Comparison of ENCODE assay signal across 1 cellular context in the genomic region with DNA sequence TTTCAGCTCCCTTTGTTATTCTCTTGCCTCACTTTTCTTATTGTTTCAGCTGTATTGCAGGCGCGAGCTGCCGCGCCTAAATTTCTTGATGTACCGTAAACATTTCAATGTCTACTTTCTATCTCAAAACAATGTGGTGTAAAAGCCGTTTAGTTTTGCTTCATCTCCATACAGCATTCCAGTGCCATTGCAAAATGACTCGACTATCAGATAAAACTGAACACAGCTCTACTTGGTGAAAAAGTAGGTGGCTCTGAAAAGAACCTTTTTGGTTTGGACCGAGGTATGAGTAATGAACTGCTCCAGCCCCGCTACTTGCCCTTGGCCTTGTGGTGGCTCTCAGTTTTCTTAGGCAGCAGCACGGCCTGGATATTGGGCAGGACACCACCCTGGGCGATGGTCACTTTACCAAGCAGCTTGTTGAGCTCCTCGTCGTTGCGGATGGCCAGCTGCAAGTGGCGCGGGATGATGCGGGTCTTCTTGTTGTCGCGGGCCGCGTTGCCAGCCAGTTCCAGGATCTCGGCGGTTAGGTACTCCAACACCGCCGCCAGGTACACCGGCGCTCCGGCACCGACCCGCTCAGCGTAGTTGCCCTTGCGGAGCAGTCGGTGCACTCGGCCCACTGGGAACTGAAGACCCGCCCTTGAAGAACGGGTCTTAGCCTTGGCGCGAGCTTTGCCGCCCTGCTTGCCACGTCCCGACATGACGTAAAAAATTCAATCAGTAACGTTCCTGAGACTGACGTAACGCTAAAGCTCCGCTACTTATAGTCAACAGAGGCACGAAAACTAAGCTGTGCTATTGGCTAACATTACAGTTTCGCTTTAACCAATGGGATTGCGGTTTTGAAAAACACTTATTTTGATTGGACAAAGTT.
TF ChIP-seq lines count a peak whose summit lies in the region.

No MANE protein-coding gene starts in this region.

TF ChIP-seq in HepG2, 621 proteins besides CTCF, POLR2A, EP300 and RAD21 (continued from another document and continues in another):
- TF ChIP-seq, protein P1, sequence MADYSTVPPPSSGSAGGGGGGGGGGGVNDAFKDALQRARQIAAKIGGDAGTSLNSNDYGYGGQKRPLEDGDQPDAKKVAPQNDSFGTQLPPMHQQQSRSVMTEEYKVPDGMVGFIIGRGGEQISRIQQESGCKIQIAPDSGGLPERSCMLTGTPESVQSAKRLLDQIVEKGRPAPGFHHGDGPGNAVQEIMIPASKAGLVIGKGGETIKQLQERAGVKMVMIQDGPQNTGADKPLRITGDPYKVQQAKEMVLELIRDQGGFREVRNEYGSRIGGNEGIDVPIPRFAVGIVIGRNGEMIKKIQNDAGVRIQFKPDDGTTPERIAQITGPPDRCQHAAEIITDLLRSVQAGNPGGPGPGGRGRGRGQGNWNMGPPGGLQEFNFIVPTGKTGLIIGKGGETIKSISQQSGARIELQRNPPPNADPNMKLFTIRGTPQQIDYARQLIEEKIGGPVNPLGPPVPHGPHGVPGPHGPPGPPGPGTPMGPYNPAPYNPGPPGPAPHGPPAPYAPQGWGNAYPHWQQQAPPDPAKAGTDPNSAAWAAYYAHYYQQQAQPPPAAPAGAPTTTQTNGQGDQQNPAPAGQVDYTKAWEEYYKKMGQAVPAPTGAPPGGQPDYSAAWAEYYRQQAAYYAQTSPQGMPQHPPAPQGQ (CRISPR knock-in tag; IDR thresholded peaks at IDR 0.05; ENCODE audit: borderline replicate concordance), result no peak
- peak; percentile 23; the same call in 1 of the 2 replicates for TF ChIP-seq TBX3 (IDR thresholded peaks at IDR 0.05; ENCODE audit: borderline replicate concordance)
- TF ChIP-seq, protein P2, sequence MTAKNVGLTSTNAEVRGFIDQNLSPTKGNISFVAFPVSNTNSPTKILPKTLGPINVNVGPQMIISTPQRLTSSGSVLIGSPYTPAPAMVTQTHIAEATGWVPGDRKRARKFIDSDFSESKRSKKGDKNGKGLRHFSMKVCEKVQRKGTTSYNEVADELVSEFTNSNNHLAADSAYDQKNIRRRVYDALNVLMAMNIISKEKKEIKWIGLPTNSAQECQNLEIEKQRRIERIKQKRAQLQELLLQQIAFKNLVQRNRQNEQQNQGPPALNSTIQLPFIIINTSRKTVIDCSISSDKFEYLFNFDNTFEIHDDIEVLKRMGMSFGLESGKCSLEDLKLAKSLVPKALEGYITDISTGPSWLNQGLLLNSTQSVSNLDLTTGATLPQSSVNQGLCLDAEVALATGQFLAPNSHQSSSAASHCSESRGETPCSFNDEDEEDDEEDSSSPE (CRISPR knock-in tag; IDR thresholded peaks at IDR 0.05), result peak; percentile 94
- no peak; the same call in 1 of the 2 replicates for TF ChIP-seq ZNF460 (CRISPR knock-in tag; IDR thresholded peaks at IDR 0.05; ENCODE audit: borderline replicate concordance)
- peak; percentile 70; the same call in 1 of the 2 replicates for TF ChIP-seq ZFX (CRISPR knock-in tag; IDR thresholded peaks at IDR 0.05; ENCODE audit: low read depth)
- peak; percentile 86 for TF ChIP-seq FOXC1 (CRISPR knock-in tag; IDR thresholded peaks at IDR 0.05; ENCODE audit: borderline replicate concordance)
- TF ChIP-seq ZNF672 (CRISPR knock-in tag; IDR thresholded peaks at IDR 0.05), result no peak
- TF ChIP-seq ZSCAN30 (CRISPR knock-in tag; IDR thresholded peaks at IDR 0.05), result 0 out of 2 replicates have a peak, but pooled peaks have one; percentile 34
- no peak for TF ChIP-seq IRX3 (CRISPR knock-in tag; IDR thresholded peaks at IDR 0.05; ENCODE audit: borderline replicate concordance, low read depth)
- TF ChIP-seq CEBPB (IDR thresholded peaks at IDR 0.05; ENCODE audit: borderline replicate concordance, low read depth, low read length), result peak; percentile 88
- TF ChIP-seq TBP (CRISPR knock-in tag; IDR thresholded peaks at IDR 0.05), result no peak
- no peak for TF ChIP-seq HOXA7 (CRISPR knock-in tag; IDR thresholded peaks at IDR 0.05)
- TF ChIP-seq ZNF75D (CRISPR knock-in tag; IDR thresholded peaks at IDR 0.05; ENCODE audit: borderline replicate concordance), result no peak
- TF ChIP-seq, protein P3, sequence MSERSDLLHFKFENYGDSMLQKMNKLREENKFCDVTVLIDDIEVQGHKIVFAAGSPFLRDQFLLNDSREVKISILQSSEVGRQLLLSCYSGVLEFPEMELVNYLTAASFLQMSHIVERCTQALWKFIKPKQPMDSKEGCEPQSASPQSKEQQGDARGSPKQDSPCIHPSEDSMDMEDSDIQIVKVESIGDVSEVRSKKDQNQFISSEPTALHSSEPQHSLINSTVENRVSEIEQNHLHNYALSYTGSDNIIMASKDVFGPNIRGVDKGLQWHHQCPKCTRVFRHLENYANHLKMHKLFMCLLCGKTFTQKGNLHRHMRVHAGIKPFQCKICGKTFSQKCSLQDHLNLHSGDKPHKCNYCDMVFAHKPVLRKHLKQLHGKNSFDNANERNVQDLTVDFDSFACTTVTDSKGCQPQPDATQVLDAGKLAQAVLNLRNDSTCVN (CRISPR knock-in tag; IDR thresholded peaks at IDR 0.05; ENCODE audit: borderline replicate concordance), result no peak
- TF ChIP-seq, protein P4, sequence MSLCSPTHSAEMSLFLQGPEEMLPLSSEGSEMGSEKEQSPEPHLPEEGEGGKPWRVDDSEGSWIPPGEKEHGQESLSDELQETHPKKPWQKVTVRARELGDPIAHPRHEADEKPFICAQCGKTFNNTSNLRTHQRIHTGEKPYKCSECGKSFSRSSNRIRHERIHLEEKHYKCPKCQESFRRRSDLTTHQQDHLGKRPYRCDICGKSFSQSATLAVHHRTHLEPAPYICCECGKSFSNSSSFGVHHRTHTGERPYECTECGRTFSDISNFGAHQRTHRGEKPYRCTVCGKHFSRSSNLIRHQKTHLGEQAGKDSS (CRISPR knock-in tag; IDR thresholded peaks at IDR 0.05; ENCODE audit: borderline replicate concordance, low read depth), result no peak
- TF ChIP-seq SNAPC2 (CRISPR knock-in tag; IDR thresholded peaks at IDR 0.05), result no peak
- TF ChIP-seq SMAD3 (CRISPR knock-in tag; IDR thresholded peaks at IDR 0.05), result peak; percentile 62
- no peak; the same call in 1 of the 2 replicates for TF ChIP-seq POLR2AphosphoS5 (IDR thresholded peaks at IDR 0.05; ENCODE audit: low read depth, low read length)
- TF ChIP-seq ZNF331 (CRISPR knock-in tag; IDR thresholded peaks at IDR 0.05), result no peak; the same call in 1 of the 2 replicates
- TF ChIP-seq ZNF160 (CRISPR knock-in tag; IDR thresholded peaks at IDR 0.05), result no peak; the same call in 1 of the 2 replicates
- peak; percentile 94 for TF ChIP-seq POGZ (CRISPR knock-in tag; IDR thresholded peaks at IDR 0.05)
- peak; percentile 65; the same call in 1 of the 2 replicates for TF ChIP-seq ZBTB7B (CRISPR knock-in tag; IDR thresholded peaks at IDR 0.05)
- no peak for TF ChIP-seq SIN3B (IDR thresholded peaks at IDR 0.05; ENCODE audit: low read length)
- TF ChIP-seq HNRNPK (IDR thresholded peaks at IDR 0.05; ENCODE audit: low read depth, low read length, poor library complexity, severe bottlenecking), result no peak
- TF ChIP-seq ARNTL (CRISPR knock-in tag; IDR thresholded peaks at IDR 0.05), result no peak
- TF ChIP-seq GATA4 (IDR thresholded peaks at IDR 0.05; ENCODE audit: borderline replicate concordance, low read depth), result no peak
- TF ChIP-seq, protein P5, sequence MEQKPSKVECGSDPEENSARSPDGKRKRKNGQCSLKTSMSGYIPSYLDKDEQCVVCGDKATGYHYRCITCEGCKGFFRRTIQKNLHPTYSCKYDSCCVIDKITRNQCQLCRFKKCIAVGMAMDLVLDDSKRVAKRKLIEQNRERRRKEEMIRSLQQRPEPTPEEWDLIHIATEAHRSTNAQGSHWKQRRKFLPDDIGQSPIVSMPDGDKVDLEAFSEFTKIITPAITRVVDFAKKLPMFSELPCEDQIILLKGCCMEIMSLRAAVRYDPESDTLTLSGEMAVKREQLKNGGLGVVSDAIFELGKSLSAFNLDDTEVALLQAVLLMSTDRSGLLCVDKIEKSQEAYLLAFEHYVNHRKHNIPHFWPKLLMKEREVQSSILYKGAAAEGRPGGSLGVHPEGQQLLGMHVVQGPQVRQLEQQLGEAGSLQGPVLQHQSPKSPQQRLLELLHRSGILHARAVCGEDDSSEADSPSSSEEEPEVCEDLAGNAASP (CRISPR knock-in tag; IDR thresholded peaks at IDR 0.05; ENCODE audit: borderline replicate concordance), result peak; percentile 69
- TF ChIP-seq ZNF30 (CRISPR knock-in tag; IDR thresholded peaks at IDR 0.05), result 0 out of 2 replicates have a peak, but pooled peaks have one; percentile 55
- TF ChIP-seq ZNF878 (CRISPR knock-in tag; IDR thresholded peaks at IDR 0.05), result peak; percentile 62; the same call in 1 of the 2 replicates
- TF ChIP-seq RFX1 (IDR thresholded peaks at IDR 0.05), result no peak
- TF ChIP-seq RELA (CRISPR knock-in tag; IDR thresholded peaks at IDR 0.05), result no peak
- no peak; the same call in 1 of the 2 replicates for TF ChIP-seq ZNF749 (CRISPR knock-in tag; IDR thresholded peaks at IDR 0.05; ENCODE audit: borderline replicate concordance)
- no peak for TF ChIP-seq SP1 (IDR thresholded peaks at IDR 0.05)
- TF ChIP-seq SP1 (CRISPR knock-in tag; IDR thresholded peaks at IDR 0.05), result peak; percentile 60
- TF ChIP-seq, protein P6, sequence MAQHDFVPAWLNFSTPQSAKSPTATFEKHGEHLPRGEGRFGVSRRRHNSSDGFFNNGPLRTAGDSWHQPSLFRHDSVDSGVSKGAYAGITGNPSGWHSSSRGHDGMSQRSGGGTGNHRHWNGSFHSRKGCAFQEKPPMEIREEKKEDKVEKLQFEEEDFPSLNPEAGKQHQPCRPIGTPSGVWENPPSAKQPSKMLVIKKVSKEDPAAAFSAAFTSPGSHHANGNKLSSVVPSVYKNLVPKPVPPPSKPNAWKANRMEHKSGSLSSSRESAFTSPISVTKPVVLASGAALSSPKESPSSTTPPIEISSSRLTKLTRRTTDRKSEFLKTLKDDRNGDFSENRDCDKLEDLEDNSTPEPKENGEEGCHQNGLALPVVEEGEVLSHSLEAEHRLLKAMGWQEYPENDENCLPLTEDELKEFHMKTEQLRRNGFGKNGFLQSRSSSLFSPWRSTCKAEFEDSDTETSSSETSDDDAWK (CRISPR knock-in tag; IDR thresholded peaks at IDR 0.05), result no peak
- TF ChIP-seq SMARCC2 (IDR thresholded peaks at IDR 0.05), result no peak
- no peak for TF ChIP-seq ZNF567 (CRISPR knock-in tag; IDR thresholded peaks at IDR 0.05; ENCODE audit: borderline replicate concordance)
- TF ChIP-seq KLF9 (CRISPR knock-in tag; IDR thresholded peaks at IDR 0.05; ENCODE audit: low read depth), result 0 out of 2 replicates have a peak, but pooled peaks have one; percentile 57
- peak; percentile 90 for TF ChIP-seq SALL1 (CRISPR knock-in tag; IDR thresholded peaks at IDR 0.05)
- no peak for TF ChIP-seq KDM6A (CRISPR knock-in tag; IDR thresholded peaks at IDR 0.05; ENCODE audit: low read depth)
- TF ChIP-seq, protein P7, sequence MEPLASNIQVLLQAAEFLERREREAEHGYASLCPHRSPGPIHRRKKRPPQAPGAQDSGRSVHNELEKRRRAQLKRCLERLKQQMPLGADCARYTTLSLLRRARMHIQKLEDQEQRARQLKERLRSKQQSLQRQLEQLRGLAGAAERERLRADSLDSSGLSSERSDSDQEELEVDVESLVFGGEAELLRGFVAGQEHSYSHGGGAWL (CRISPR knock-in tag; IDR thresholded peaks at IDR 0.05), result no peak
- TF ChIP-seq JUNB (CRISPR knock-in tag; IDR thresholded peaks at IDR 0.05; ENCODE audit: borderline replicate concordance), result peak; percentile 62; the same call in 1 of the 2 replicates
- no peak for TF ChIP-seq ZNF354B (CRISPR knock-in tag; IDR thresholded peaks at IDR 0.05)
- no peak for TF ChIP-seq NFE2L1 (CRISPR knock-in tag; IDR thresholded peaks at IDR 0.05; ENCODE audit: borderline replicate concordance)
- TF ChIP-seq ZNF891 (CRISPR knock-in tag; IDR thresholded peaks at IDR 0.05), result no peak
- TF ChIP-seq XRCC5 (optimal IDR thresholded peaks at IDR 0.05; ENCODE audit: low read length), result no peak
- TF ChIP-seq PPARG (CRISPR knock-in tag; conservative IDR thresholded peaks at IDR 0.05), result no peak
- TF ChIP-seq, protein P8, sequence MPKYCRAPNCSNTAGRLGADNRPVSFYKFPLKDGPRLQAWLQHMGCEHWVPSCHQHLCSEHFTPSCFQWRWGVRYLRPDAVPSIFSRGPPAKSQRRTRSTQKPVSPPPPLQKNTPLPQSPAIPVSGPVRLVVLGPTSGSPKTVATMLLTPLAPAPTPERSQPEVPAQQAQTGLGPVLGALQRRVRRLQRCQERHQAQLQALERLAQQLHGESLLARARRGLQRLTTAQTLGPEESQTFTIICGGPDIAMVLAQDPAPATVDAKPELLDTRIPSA (CRISPR knock-in tag; IDR thresholded peaks at IDR 0.05; ENCODE audit: borderline replicate concordance), result peak; percentile 46; the same call in 1 of the 2 replicates
- TF ChIP-seq, protein P9, sequence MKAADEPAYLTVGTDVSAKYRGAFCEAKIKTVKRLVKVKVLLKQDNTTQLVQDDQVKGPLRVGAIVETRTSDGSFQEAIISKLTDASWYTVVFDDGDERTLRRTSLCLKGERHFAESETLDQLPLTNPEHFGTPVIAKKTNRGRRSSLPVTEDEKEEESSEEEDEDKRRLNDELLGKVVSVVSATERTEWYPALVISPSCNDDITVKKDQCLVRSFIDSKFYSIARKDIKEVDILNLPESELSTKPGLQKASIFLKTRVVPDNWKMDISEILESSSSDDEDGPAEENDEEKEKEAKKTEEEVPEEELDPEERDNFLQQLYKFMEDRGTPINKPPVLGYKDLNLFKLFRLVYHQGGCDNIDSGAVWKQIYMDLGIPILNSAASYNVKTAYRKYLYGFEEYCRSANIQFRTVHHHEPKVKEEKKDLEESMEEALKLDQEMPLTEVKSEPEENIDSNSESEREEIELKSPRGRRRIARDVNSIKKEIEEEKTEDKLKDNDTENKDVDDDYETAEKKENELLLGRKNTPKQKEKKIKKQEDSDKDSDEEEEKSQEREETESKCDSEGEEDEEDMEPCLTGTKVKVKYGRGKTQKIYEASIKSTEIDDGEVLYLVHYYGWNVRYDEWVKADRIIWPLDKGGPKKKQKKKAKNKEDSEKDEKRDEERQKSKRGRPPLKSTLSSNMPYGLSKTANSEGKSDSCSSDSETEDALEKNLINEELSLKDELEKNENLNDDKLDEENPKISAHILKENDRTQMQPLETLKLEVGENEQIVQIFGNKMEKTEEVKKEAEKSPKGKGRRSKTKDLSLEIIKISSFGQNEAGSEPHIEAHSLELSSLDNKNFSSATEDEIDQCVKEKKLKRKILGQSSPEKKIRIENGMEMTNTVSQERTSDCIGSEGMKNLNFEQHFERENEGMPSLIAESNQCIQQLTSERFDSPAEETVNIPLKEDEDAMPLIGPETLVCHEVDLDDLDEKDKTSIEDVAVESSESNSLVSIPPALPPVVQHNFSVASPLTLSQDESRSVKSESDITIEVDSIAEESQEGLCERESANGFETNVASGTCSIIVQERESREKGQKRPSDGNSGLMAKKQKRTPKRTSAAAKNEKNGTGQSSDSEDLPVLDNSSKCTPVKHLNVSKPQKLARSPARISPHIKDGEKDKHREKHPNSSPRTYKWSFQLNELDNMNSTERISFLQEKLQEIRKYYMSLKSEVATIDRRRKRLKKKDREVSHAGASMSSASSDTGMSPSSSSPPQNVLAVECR (CRISPR knock-in tag; IDR thresholded peaks at IDR 0.05; ENCODE audit: borderline replicate concordance), result peak; percentile 70
